In genomic region chr1:21598904-21599303, GRCh38 we compare ENCODE assay signal across 1 cellular context.
TF ChIP-seq lines count a peak whose summit lies in the region.

No MANE protein-coding gene starts in this region.

TF ChIP-seq in K562, 482 proteins besides CTCF, POLR2A, EP300 and RAD21 (continues in another document):
- no peak for TF ChIP-seq CUX1 (CRISPR knock-in tag; IDR thresholded peaks at IDR 0.05)
- peak; percentile 62 to 64; a peak in 3 of 4 replicates for TF ChIP-seq KDM1A (IDR thresholded peaks at IDR 0.05)
- no peak for TF ChIP-seq KAT7 (CRISPR knock-in tag; IDR thresholded peaks at IDR 0.05; ENCODE audit: borderline replicate concordance)
- TF ChIP-seq FUS (optimal IDR thresholded peaks at IDR 0.05; ENCODE audit: low read depth, low read length): no peak
- no peak for TF ChIP-seq CBX3 (IDR thresholded peaks at IDR 0.05; ENCODE audit: borderline replicate concordance in 1 of 2, low read length in 2 of 2)
- TF ChIP-seq RNF2 (IDR thresholded peaks at IDR 0.05): no peak
- TF ChIP-seq ATF3 (IDR thresholded peaks at IDR 0.05): peak; percentile 58; the same call in 1 of the 2 replicates
- no peak for TF ChIP-seq ATF3 (CRISPR knock-in tag; conservative IDR thresholded peaks at IDR 0.05)
- no peak for TF ChIP-seq ZNF444 (CRISPR knock-in tag; IDR thresholded peaks at IDR 0.05)
- peak; percentile 30; the same call in 1 of the 2 replicates for TF ChIP-seq SP1 (CRISPR knock-in tag; IDR thresholded peaks at IDR 0.05)
- no peak for TF ChIP-seq CHD7 (IDR thresholded peaks at IDR 0.05; ENCODE audit: low read depth, low read length)
- no peak for TF ChIP-seq ATF7 (IDR thresholded peaks at IDR 0.05)
- TF ChIP-seq GATA2 (CRISPR knock-in tag; IDR thresholded peaks at IDR 0.05): no peak
- TF ChIP-seq ZNF23 (CRISPR knock-in tag; IDR thresholded peaks at IDR 0.05): no peak
- TF ChIP-seq JUND (IDR thresholded peaks at IDR 0.05; ENCODE audit: borderline replicate concordance, low read depth, low read length): peak; percentile 32; the same call in 1 of the 2 replicates
- TF ChIP-seq JUND (tag; IDR thresholded peaks at IDR 0.05; ENCODE audit: borderline replicate concordance, low read depth, low read length): no peak
- peak; percentile 66 for TF ChIP-seq HDAC2 (IDR thresholded peaks at IDR 0.05)
- no peak for TF ChIP-seq ZBTB43 (CRISPR knock-in tag; IDR thresholded peaks at IDR 0.05)
- TF ChIP-seq SPI1 (IDR thresholded peaks at IDR 0.05; ENCODE audit: borderline replicate concordance, low read depth, low read length): no peak
- no peak for TF ChIP-seq HNRNPLL (IDR thresholded peaks at IDR 0.05; ENCODE audit: low read depth, low read length, poor library complexity, severe bottlenecking)
- TF ChIP-seq RBFOX2 (IDR thresholded peaks at IDR 0.05; ENCODE audit: low read depth, low read length): no peak
- TF ChIP-seq ZNF212 (CRISPR knock-in tag; IDR thresholded peaks at IDR 0.05): no peak
- TF ChIP-seq CGGBP1 (CRISPR knock-in tag; IDR thresholded peaks at IDR 0.05): no peak
- TF ChIP-seq ZNF436 (CRISPR knock-in tag; IDR thresholded peaks at IDR 0.05): peak; percentile 82
- no peak for TF ChIP-seq GTF3C2 (IDR thresholded peaks at IDR 0.05; ENCODE audit: borderline replicate concordance, extremely low read depth, insufficient read length)
- peak; percentile 99 for TF ChIP-seq ZFP36 (IDR thresholded peaks at IDR 0.05; ENCODE audit: low read depth, low read length, partially characterized antibody)
- 0 out of 4 replicates have a peak, but pooled peaks of 1 of the 2 experiments have one; percentile 15 for TF ChIP-seq HDAC1 (IDR thresholded peaks at IDR 0.05)
- TF ChIP-seq PTBP1 (IDR thresholded peaks at IDR 0.05; ENCODE audit: low read depth, low read length): peak; percentile 70; the same call in 1 of the 2 replicates
- no peak for TF ChIP-seq ZBTB7A (IDR thresholded peaks at IDR 0.05; ENCODE audit: borderline replicate concordance, control insufficient read depth, low read depth, low read length)
- TF ChIP-seq REST (CRISPR knock-in tag; IDR thresholded peaks at IDR 0.05; ENCODE audit: low read depth): no peak
- no peak for TF ChIP-seq STAT5A (IDR thresholded peaks at IDR 0.05; ENCODE audit: borderline replicate concordance, low read length)
